ENCODE assay signal across 28 cellular contexts in the genomic region with DNA sequence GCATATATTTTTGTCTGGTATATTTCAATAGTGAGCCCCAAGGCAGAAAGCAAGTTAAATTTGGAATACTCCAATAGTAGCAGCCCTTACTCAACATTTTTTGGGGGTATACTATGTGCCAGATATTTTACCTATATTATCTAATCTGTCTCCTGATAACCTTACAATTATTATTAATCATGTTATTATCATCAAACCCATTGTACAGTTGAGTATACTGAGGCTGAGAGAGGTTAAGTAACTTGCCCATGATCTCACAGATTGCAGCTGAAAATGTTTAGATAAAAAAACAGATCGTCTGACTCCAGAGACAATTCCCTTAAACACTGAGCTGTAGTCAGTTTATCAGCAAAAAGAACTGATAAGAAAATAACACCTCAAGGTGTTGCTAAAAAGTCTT.
"Had no signal": no experiment of that assay in that cellular context is flagged by ENCODE, and none has a peak within 500 bp of the region (broad histone marks: within the 10 kb centered on the region; RNA-seq: fewer than 3 reads in every experiment).

No MANE protein-coding gene starts in this region.

- FAIRE-seq: urothelium cell line had no signal

- H3K27ac ChIP-seq: stomach, suprapubic skin, testis, thoracic aorta, thyroid gland, tibial artery, tibial nerve, transverse colon, upper lobe of left lung, upper lobe of right lung, uterus, vagina had no signal

- H3K27me3 ChIP-seq: stomach, suprapubic skin, testis, thyroid gland, tibial artery, transverse colon, upper lobe of left lung, upper lobe of right lung, vagina had no signal

- H3K36me3 Mint-ChIP-seq: stimulated activated effector memory CD8-positive, alpha-beta T cell treated with anti-CD3 and anti-CD28 coated beads, Interleukin-12 subunit alpha, Interleukin-12 subunit beta, amount 100 ng/mL, for 72 hours; stimulated activated memory B cell treated with anti-CD40 and anti-IgM and Interleukin-4, amounts not matched to agents 10 μg/mL and 1 μg/mL and 100 μg/mL, for 72 hours; stimulated activated naive B cell treated with anti-CD40 and anti-IgM and Interleukin-4, amounts not matched to agents 10 μg/mL and 1 μg/mL and 100 μg/mL, for 72 hours; type B pancreatic cell had no signal

- H3K4me1 Mint-ChIP-seq: stimulated activated effector memory CD8-positive, alpha-beta T cell treated with anti-CD3 and anti-CD28 coated beads, Interleukin-12 subunit alpha, Interleukin-12 subunit beta, amount 100 ng/mL, for 72 hours had no signal

- H3K9me3 Mint-ChIP-seq: stimulated activated effector memory CD8-positive, alpha-beta T cell treated with anti-CD3 and anti-CD28 coated beads, Interleukin-12 subunit alpha, Interleukin-12 subunit beta, amount 100 ng/mL, for 72 hours; stimulated activated memory B cell treated with anti-CD40 and anti-IgM and Interleukin-4, amounts not matched to agents 10 μg/mL and 1 μg/mL and 100 μg/mL, for 72 hours; stimulated activated naive B cell treated with anti-CD40 and anti-IgM and Interleukin-4, amounts not matched to agents 10 μg/mL and 1 μg/mL and 100 μg/mL, for 72 hours; stimulated activated naive CD8-positive, alpha-beta T cell treated with anti-CD3 and anti-CD28 coated beads, Interleukin-15, amount 100 ng/mL, for 72 hours; stimulated activated naive CD8-positive, alpha-beta T cell treated with anti-CD3 and anti-CD28 coated beads, Interleukin-15, Interleukin-2, amounts not matched to agents 100 ng/mL and 50 ng/mL, for 24 hours; type B pancreatic cell had no signal

- H3K4me3 ChIP-seq: stomach, suprapubic skin, testis, thoracic aorta, thyroid gland, tibial artery, tibial nerve, transverse colon, upper lobe of left lung, upper lobe of right lung, uterus, vagina had no signal

- ATAC-seq: stimulated activated effector memory CD8-positive, alpha-beta T cell treated with anti-CD3 and anti-CD28 coated beads, Interleukin-12 subunit alpha, Interleukin-12 subunit beta, amount 100 ng/mL, for 72 hours; stimulated activated memory B cell treated with anti-CD40 and anti-IgM and Interleukin-4, amounts not matched to agents 10 μg/mL and 1 μg/mL and 100 μg/mL, for 72 hours; stimulated activated naive B cell treated with anti-CD40 and anti-IgM and Interleukin-4, amounts not matched to agents 10 μg/mL and 1 μg/mL and 100 μg/mL, for 72 hours; stimulated activated naive CD8-positive, alpha-beta T cell treated with anti-CD3 and anti-CD28 coated beads, Interleukin-15, amount 100 ng/mL, for 72 hours; stimulated activated naive CD8-positive, alpha-beta T cell treated with anti-CD3 and anti-CD28 coated beads, Interleukin-15, Interleukin-2, amounts not matched to agents 100 U/mL and 50 U/mL, for 24 hours; upper lobe of right lung had no signal

- H3K27ac Mint-ChIP-seq: stimulated activated effector memory CD8-positive, alpha-beta T cell treated with anti-CD3 and anti-CD28 coated beads, Interleukin-12 subunit alpha, Interleukin-12 subunit beta, amount 100 ng/mL, for 72 hours; stimulated activated memory B cell treated with anti-CD40 and anti-IgM and Interleukin-4, amounts not matched to agents 10 μg/mL and 1 μg/mL and 100 μg/mL, for 72 hours; stimulated activated naive B cell treated with anti-CD40 and anti-IgM and Interleukin-4, amounts not matched to agents 10 μg/mL and 1 μg/mL and 100 μg/mL, for 72 hours; stimulated activated naive CD8-positive, alpha-beta T cell treated with anti-CD3 and anti-CD28 coated beads, Interleukin-15, amount 100 ng/mL, for 72 hours; stimulated activated naive CD8-positive, alpha-beta T cell treated with anti-CD3 and anti-CD28 coated beads, Interleukin-15, Interleukin-2, amounts not matched to agents 100 ng/mL and 50 ng/mL, for 24 hours; type B pancreatic cell had no signal

- H3K27me3 Mint-ChIP-seq: stimulated activated memory B cell treated with anti-CD40 and anti-IgM and Interleukin-4, amounts not matched to agents 10 μg/mL and 1 μg/mL and 100 μg/mL, for 72 hours; stimulated activated naive CD8-positive, alpha-beta T cell treated with anti-CD3 and anti-CD28 coated beads, Interleukin-15, amount 100 ng/mL, for 72 hours; stimulated activated naive CD8-positive, alpha-beta T cell treated with anti-CD3 and anti-CD28 coated beads, Interleukin-15, Interleukin-2, amounts not matched to agents 100 ng/mL and 50 ng/mL, for 24 hours had no signal

- H3K9me3 ChIP-seq: stomach, suprapubic skin, testis, thoracic aorta, thyroid gland, tibial artery, tibial nerve, transverse colon, upper lobe of left lung, upper lobe of right lung, uterus, vagina had no signal

- DNase-seq: stimulated activated CD4-positive, alpha-beta T cell treated with anti-CD3 and anti-CD28 coated beads, Interleukin-2, amount 100 ng/mL, for 48 hours; stimulated activated CD4-positive, alpha-beta T cell treated with anti-CD3 and anti-CD28 coated beads, Interleukin-4, amount 100 ng/mL, for 1 hour; stimulated activated CD4-positive, alpha-beta T cell treated with anti-CD3 and anti-CD28 coated beads, Interleukin-4, amount 100 ng/mL, for 24 hours; stimulated activated CD4-positive, alpha-beta T cell treated with anti-CD3 and anti-CD28 coated beads, Interleukin-4, amount 100 ng/mL, for 4 hours; stimulated activated CD8-positive, alpha-beta memory T cell treated with anti-CD3 and anti-CD28 coated beads, Interleukin-4, amount 100 ng/mL, for 48 hours; stimulated activated naive B cell treated with anti-CD40 and anti-IgM and Interleukin-4, amounts not matched to agents 10 μg/mL and 1 μg/mL and 100 μg/mL, for 72 hours; stimulated activated naive CD4-positive, alpha-beta T cell; stimulated activated naive CD4-positive, alpha-beta T cell treated with Interleukin-2 at 50 U/mL for 16 hours; stimulated activated naive CD8-positive, alpha-beta T cell treated with anti-CD3 and anti-CD28 coated beads, Interleukin-15, amount 100 ng/mL, for 72 hours; stimulated activated naive CD8-positive, alpha-beta T cell treated with anti-CD3 and anti-CD28 coated beads, Interleukin-15, Interleukin-2, amounts not matched to agents 100 U/mL and 50 U/mL, for 24 hours; stomach; substantia nigra; testis; thyroid gland; tibial artery; transverse colon; upper lobe of left lung; upper lobe of right lung; uterus had no signal

- H3K4me1 ChIP-seq: suprapubic skin, testis, thyroid gland, upper lobe of right lung, uterus had no signal

- H3K36me3 ChIP-seq: stomach, suprapubic skin, thoracic aorta, thyroid gland, tibial artery, tibial nerve, transverse colon, upper lobe of left lung, upper lobe of right lung, uterus, vagina had no signal

- H3K4me3 Mint-ChIP-seq: stimulated activated effector memory CD8-positive, alpha-beta T cell treated with anti-CD3 and anti-CD28 coated beads, Interleukin-12 subunit alpha, Interleukin-12 subunit beta, amount 100 ng/mL, for 72 hours; stimulated activated memory B cell treated with anti-CD40 and anti-IgM and Interleukin-4, amounts not matched to agents 10 μg/mL and 1 μg/mL and 100 μg/mL, for 72 hours; stimulated activated naive B cell treated with anti-CD40 and anti-IgM and Interleukin-4, amounts not matched to agents 10 μg/mL and 1 μg/mL and 100 μg/mL, for 72 hours; stimulated activated naive CD8-positive, alpha-beta T cell treated with anti-CD3 and anti-CD28 coated beads, Interleukin-15, amount 100 ng/mL, for 72 hours; stimulated activated naive CD8-positive, alpha-beta T cell treated with anti-CD3 and anti-CD28 coated beads, Interleukin-15, Interleukin-2, amounts not matched to agents 100 ng/mL and 50 ng/mL, for 24 hours; type B pancreatic cell had no signal
